8 cellular contexts compared by ENCODE assay signal in genomic region chr1:206684003-206684402, GRCh38. TPM values are rescaled to one million over a fixed set of nuclear protein-coding genes. Genes with fewer than 3 reads are reported as not detected.
DNase-seq lines count a peak whose midpoint lies in the region; ATAC-seq, FAIRE-seq and TF ChIP-seq lines count a peak whose summit lies in the region.

No MANE protein-coding gene starts in this region.

- H3K27me3 ChIP-seq in SK-N-SH (ENCODE audit: insufficient read depth) (peaks cover 4% of the 10 kb centered on the region; the same call in 1 of the 2 replicates), gastroesophageal sphincter (no peaks in the 10 kb centered on the region), smooth muscle cell (ENCODE audit: low read depth) (peaks cover 12% of the 10 kb centered on the region)

- no peaks in the 10 kb centered on the region for H3K9me3 ChIP-seq in SK-N-SH
- H3K9me3 ChIP-seq in gastroesophageal sphincter: no peaks in the 10 kb centered on the region
- H3K9me3 ChIP-seq in smooth muscle cell (replicated peaks; ENCODE audit: low read depth): no peaks in the 10 kb centered on the region

- DNase-seq in SK-N-SH (no peak), smooth muscle cell (lab: John Stamatoyannopoulos, UW; ENCODE audit: unreplicated experiment) (no peak), frontal cortex (ENCODE audit: low spot score in 2 of 2) (no peak), left lobe of liver (ENCODE audit: low spot score) (no peak)

- ATAC-seq in SK-N-SH treated with all-trans-retinoic acid at 6 μM for 48 hours: no peak
- no peak for ATAC-seq in gastroesophageal sphincter
- no peak for ATAC-seq in GM21360 (IDR thresholded peaks at IDR 0.05; ENCODE audit: unreplicated experiment)
- ATAC-seq in left lobe of liver: no peak

- no peaks in the 10 kb centered on the region for H3K9me2 ChIP-seq in SK-N-SH

- TF ChIP-seq CTCF in SK-N-SH (IDR thresholded peaks at IDR 0.05) (no peak), VCaP (conservative IDR thresholded peaks at IDR 0.05) (no peak), gastroesophageal sphincter (IDR thresholded peaks at IDR 0.05) (no peak), smooth muscle cell (IDR thresholded peaks at IDR 0.05; ENCODE audit: borderline replicate concordance, insufficient read depth, poor library complexity, severe bottlenecking) (no peak)

- TF ChIP-seq EP300 in SK-N-SH (IDR thresholded peaks at IDR 0.05; ENCODE audit: borderline replicate concordance in 1 of 2, low read depth in 1 of 2, low read length in 1 of 2) (no peak), gastroesophageal sphincter (IDR thresholded peaks at IDR 0.05) (no peak)

- no peaks in the 10 kb centered on the region for H3K36me3 ChIP-seq in SK-N-SH (replicated peaks in 1 of 2; ENCODE audit: control insufficient read depth in 1 of 2, insufficient read depth in 2 of 2, low read length in 1 of 2)
- H3K36me3 ChIP-seq in gastroesophageal sphincter: no peaks in the 10 kb centered on the region
- H3K36me3 ChIP-seq in smooth muscle cell (ENCODE audit: low read depth): no peaks in the 10 kb centered on the region

- H3K4me1 ChIP-seq in SK-N-SH (ENCODE audit: control insufficient read depth in 1 of 2, insufficient read depth in 2 of 2, low read depth in 1 of 2, low read length in 1 of 2): peaks cover 24 to 31% of the 10 kb centered on the region in 2 experiments
- H3K4me1 ChIP-seq in gastroesophageal sphincter: peaks cover 2 to 37% (median 23%) of the 10 kb centered on the region in 3 donors
- peaks cover 28% of the 10 kb centered on the region for H3K4me1 ChIP-seq in smooth muscle cell (ENCODE audit: low read depth)

- TF ChIP-seq POLR2A in gastroesophageal sphincter (IDR thresholded peaks at IDR 0.05): no peak

- no peak for FAIRE-seq in frontal cortex (lab: Jason Lieb, UNC)

- POLR2A ChIA-PET in SK-N-SH (lab: Yijun Ruan, JAX): interaction anchor here (1.6 kb wide), 1 partner anchor 71 kb away, joined by 4 read pairs; the partner anchor contains the start of gene EIF2D

- H3K79me2 ChIP-seq in SK-N-SH (ENCODE audit: insufficient read depth) (peaks cover 35% of the 10 kb centered on the region), smooth muscle cell (ENCODE audit: low read depth) (peaks cover 33% of the 10 kb centered on the region)

- CTCF ChIA-PET in SK-N-SH (lab: Yijun Ruan, JAX): interaction anchor here (0.6 to 3.1 kb wide), 7 partner anchors 21 to 229 kb away, joined by 3 to 25 read pairs (median 4); partner anchors contain the start of gene DYRK3

- H3K4me3 ChIP-seq in SK-N-SH (ENCODE audit: low read depth in 2 of 2, low read length in 1 of 2): peak overlapping the region; percentile 55 to 64
- peak overlapping the region; percentile 83 to 87 for H3K4me3 ChIP-seq in gastroesophageal sphincter
- peak overlapping the region; percentile 72 for H3K4me3 ChIP-seq in smooth muscle cell

- H3K9ac ChIP-seq in SK-N-SH (no peak overlapping the region), smooth muscle cell (ENCODE audit: low read depth) (no peak overlapping the region)

- H2AFZ ChIP-seq in SK-N-SH (ENCODE audit: low read depth) (peak overlapping the region; percentile 69; the same call in 1 of the 2 replicates), smooth muscle cell (ENCODE audit: low read depth) (peak overlapping the region; percentile 30)

- H3K4me2 ChIP-seq in SK-N-SH (peak overlapping the region; percentile 93), smooth muscle cell (peak overlapping the region; percentile 100)

- 58% methylated on average over 8 of the region's 8 CpGs for WGBS in SK-N-SH (ENCODE audit: low lambda C conversion rate)
- 43 to 63% methylated on average over 3 to 8 of the region's 8 CpGs for WGBS in gastroesophageal sphincter (ENCODE audit: low coverage in 1 of 2), 2 donors
- 56% methylated on average over 8 of the region's 8 CpGs for WGBS in smooth muscle cell (ENCODE audit: low lambda C conversion rate)

- H3F3A ChIP-seq in SK-N-SH (replicated peaks; ENCODE audit: insufficient read depth) (peaks cover 7% of the 10 kb centered on the region), smooth muscle cell (ENCODE audit: low read depth) (no peaks in the 10 kb centered on the region)

- peaks cover 31% of the 10 kb centered on the region for H4K20me1 ChIP-seq in SK-N-SH (ENCODE audit: insufficient read depth)
- peaks cover 35% of the 10 kb centered on the region for H4K20me1 ChIP-seq in smooth muscle cell (ENCODE audit: low read depth)

- H3K27ac ChIP-seq in SK-N-SH (ENCODE audit: low read depth in 2 of 2, low read length in 1 of 2): no peak overlapping the region
- H3K27ac ChIP-seq in VCaP: peak overlapping the region; percentile 81; the same call in 1 of the 2 replicates
- peak overlapping the region in 1 of 4 donors; percentile 99 for H3K27ac ChIP-seq in gastroesophageal sphincter
- no peak overlapping the region for H3K27ac ChIP-seq in smooth muscle cell (ENCODE audit: low read depth)

- no peak for TF ChIP-seq RAD21 in SK-N-SH (IDR thresholded peaks at IDR 0.05; ENCODE audit: low read length)

TF ChIP-seq in SK-N-SH, 30 proteins besides CTCF, POLR2A, EP300 and RAD21 (continues in another document):
- TF ChIP-seq REST (IDR thresholded peaks at IDR 0.05; ENCODE audit: low read depth, low read length) (no peak), POLR2AphosphoS5 (IDR thresholded peaks at IDR 0.05; ENCODE audit: low read depth, low read length) (no peak), EZH2phosphoT487 (IDR thresholded peaks at IDR 0.05; ENCODE audit: borderline replicate concordance, low read depth) (no peak), TEAD4 (IDR thresholded peaks at IDR 0.05; ENCODE audit: borderline replicate concordance, insufficient read depth) (no peak)

TF ChIP-seq in SK-N-SH treated with all-trans-retinoic acid at 6 μM for 48 hours, 23 proteins besides CTCF, POLR2A, EP300 and RAD21 (continues in another document):
- TF ChIP-seq ESRRG (CRISPR knock-in tag; IDR thresholded peaks at IDR 0.05) (no peak), SNAI2 (CRISPR knock-in tag; IDR thresholded peaks at IDR 0.05) (no peak), ISL1 (CRISPR knock-in tag; IDR thresholded peaks at IDR 0.05) (no peak), PATZ1 (CRISPR knock-in tag; IDR thresholded peaks at IDR 0.05; ENCODE audit: borderline replicate concordance) (no peak), ARNTL (CRISPR knock-in tag; IDR thresholded peaks at IDR 0.05; ENCODE audit: borderline replicate concordance, low read depth) (no peak), ZC3H10 (CRISPR knock-in tag; IDR thresholded peaks at IDR 0.05) (no peak)
- TF ChIP-seq, protein P1, sequence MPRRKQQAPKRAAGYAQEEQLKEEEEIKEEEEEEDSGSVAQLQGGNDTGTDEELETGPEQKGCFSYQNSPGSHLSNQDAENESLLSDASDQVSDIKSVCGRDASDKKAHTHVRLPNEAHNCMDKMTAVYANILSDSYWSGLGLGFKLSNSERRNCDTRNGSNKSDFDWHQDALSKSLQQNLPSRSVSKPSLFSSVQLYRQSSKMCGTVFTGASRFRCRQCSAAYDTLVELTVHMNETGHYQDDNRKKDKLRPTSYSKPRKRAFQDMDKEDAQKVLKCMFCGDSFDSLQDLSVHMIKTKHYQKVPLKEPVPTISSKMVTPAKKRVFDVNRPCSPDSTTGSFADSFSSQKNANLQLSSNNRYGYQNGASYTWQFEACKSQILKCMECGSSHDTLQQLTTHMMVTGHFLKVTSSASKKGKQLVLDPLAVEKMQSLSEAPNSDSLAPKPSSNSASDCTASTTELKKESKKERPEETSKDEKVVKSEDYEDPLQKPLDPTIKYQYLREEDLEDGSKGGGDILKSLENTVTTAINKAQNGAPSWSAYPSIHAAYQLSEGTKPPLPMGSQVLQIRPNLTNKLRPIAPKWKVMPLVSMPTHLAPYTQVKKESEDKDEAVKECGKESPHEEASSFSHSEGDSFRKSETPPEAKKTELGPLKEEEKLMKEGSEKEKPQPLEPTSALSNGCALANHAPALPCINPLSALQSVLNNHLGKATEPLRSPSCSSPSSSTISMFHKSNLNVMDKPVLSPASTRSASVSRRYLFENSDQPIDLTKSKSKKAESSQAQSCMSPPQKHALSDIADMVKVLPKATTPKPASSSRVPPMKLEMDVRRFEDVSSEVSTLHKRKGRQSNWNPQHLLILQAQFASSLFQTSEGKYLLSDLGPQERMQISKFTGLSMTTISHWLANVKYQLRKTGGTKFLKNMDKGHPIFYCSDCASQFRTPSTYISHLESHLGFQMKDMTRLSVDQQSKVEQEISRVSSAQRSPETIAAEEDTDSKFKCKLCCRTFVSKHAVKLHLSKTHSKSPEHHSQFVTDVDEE (CRISPR knock-in tag; IDR thresholded peaks at IDR 0.05): no peak

RNA-seq across cellular contexts. Expression of gene MAPKAPK2, which starts 0.7 kb away (rescaled TPM):
- 45.9 and 46.8 TPM in 2 replicates for polyA plus RNA-seq in SK-N-SH (2012; rRNA removed)
- polyA plus RNA-seq in SK-N-SH (2012; cell fraction: cytosol; rRNA removed): 34.8 and 47.6 TPM in 2 replicates
- polyA plus RNA-seq in SK-N-SH (2012; cell fraction: nucleus; rRNA removed): 75.5 and 84.1 TPM in 2 replicates
- 10 to 100 TPM; 45.0 to 77.4 (median 55.5) TPM for total RNA-seq in gastroesophageal sphincter
- total RNA-seq in smooth muscle cell: 36.0 and 40.9 TPM in 2 replicates
- 14.3 and 16.9 TPM in 2 replicates for polyA plus RNA-seq in smooth muscle cell
- 7.3 TPM for total RNA-seq in frontal cortex
- 41.0 TPM for total RNA-seq in left lobe of liver

RNA-seq across cellular contexts. Expression of gene DYRK3, which starts 48.7 kb away (rescaled TPM):
- polyA plus RNA-seq in SK-N-SH (2012; rRNA removed) (3.6 and 5.8 TPM in 2 replicates), smooth muscle cell (6.9 and 13.7 TPM in 2 replicates)
- polyA plus RNA-seq in SK-N-SH (2012; cell fraction: cytosol; rRNA removed): 5.1 and 5.5 TPM in 2 replicates
- 3.8 and 6.9 TPM in 2 replicates for polyA plus RNA-seq in SK-N-SH (2012; cell fraction: nucleus; rRNA removed)
- total RNA-seq in gastroesophageal sphincter (10 to 100 TPM in 1 of 4 donors, 1 to 10 TPM in 3; 5.0 to 14.9 (median 8.4) TPM), smooth muscle cell (11.1 and 21.4 TPM in 2 replicates), frontal cortex (14.7 TPM), left lobe of liver (4.4 TPM)
